12 cellular contexts compared by ENCODE assay signal in the genomic region with DNA sequence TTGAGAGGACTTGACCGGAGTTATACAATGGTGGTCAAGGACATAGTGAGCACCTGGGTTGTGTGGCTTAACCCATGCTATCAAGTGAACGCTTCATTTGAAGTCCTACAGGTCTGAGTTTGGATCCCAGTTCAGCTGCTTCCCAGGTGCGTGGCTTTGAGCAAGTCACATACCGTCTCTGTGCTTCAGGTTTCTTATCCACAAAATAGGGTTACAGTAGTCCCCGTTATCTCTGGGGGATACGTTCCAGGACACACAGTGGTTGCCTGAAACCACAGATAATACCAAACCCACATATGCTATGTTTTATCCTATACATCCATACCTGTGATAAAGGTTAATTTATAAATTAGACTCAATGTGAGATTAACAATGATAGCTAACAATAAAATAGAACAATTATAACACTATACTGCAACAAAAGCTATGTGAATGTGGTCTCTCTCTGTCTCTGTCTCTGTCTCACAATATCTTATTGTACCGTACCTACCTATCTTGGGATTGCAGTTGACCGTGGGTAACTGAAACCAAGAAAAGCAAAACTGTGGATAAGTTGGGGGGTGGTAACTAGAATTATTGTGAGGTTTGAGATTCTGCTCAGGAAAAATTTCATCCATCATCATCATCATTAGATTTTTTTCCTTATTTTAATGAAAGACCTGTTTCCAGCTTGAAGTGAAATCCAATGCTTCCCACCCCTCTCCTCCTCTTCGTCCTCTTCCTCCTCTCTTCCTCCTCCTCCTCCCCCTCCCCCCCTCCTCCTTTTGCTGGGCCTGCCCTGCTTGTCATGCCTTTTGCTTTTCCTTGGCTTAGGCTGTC. TPM values are rescaled to one million over a fixed set of nuclear protein-coding genes. Genes with fewer than 3 reads are reported as not detected.
DNase-seq lines count a peak whose midpoint lies in the region; ATAC-seq lines count a peak whose summit lies in the region.
"Had no signal": no experiment of that assay in that cellular context is flagged by ENCODE, and none has a peak within 500 bp of the region (broad histone marks: within the 10 kb centered on the region; RNA-seq: fewer than 3 reads in every experiment).

No MANE protein-coding gene starts in this region.

- H3K27me3 Mint-ChIP-seq in T-helper 2 cell treated with Interferon-gamma antibody and Interleukin-4, amounts not matched to agents 5 μg/mL and 100 μg/mL, for 36 hours (ENCODE audit: low read depth) = no peaks in the 10 kb centered on the region

- no peaks in the 10 kb centered on the region for H3K27me3 ChIP-seq in effector memory CD4-positive, alpha-beta T cell (replicated peaks; ENCODE audit: control insufficient read depth, insufficient read depth, low read length, poor library complexity, severe bottlenecking)
- H3K27me3 ChIP-seq: SJSA1 had no signal

- no peak overlapping the region for H3K4me3 Mint-ChIP-seq in T-helper 2 cell treated with Interferon-gamma antibody and Interleukin-4, amounts not matched to agents 5 μg/mL and 100 μg/mL, for 36 hours

- peaks cover 36% of the 10 kb centered on the region for H3K36me3 ChIP-seq in effector memory CD4-positive, alpha-beta T cell (ENCODE audit: control insufficient read depth, insufficient read depth, low read length)

- no peak for DNase-seq in T-helper 2 cell treated with Interferon-gamma antibody and Interleukin-4, amounts not matched to agents 5 μg/mL and 100 μg/mL, for 36 hours (ENCODE audit: low spot score)
- no peak for DNase-seq in T-helper 2 cell
- DNase-seq in OCI-M1 (lab: John Stamatoyannopoulos, UW) = peak; percentile 65
- no peak for DNase-seq in effector memory CD4-positive, alpha-beta T cell
- peak; percentile 21 for DNase-seq in sciatic nerve (ENCODE audit: low spot score)
- DNase-seq in ureter (ENCODE audit: low spot score) = no peak
- no peak for DNase-seq in globus pallidus (ENCODE audit: low spot score)
- DNase-seq: DMS153, mammary epithelial cell, NCI-H1436 treated with DMSO at 0.1 percent for 48 hours had no signal

- no peak overlapping the region for H3K4me3 ChIP-seq in effector memory CD4-positive, alpha-beta T cell (ENCODE audit: insufficient read depth, low read depth, low read length, poor library complexity, severe bottlenecking)
- H3K4me3 ChIP-seq: SJSA1 had no signal

- H3K4me1 ChIP-seq in effector memory CD4-positive, alpha-beta T cell (ENCODE audit: control insufficient read depth, insufficient read depth, low read length, poor library complexity, severe bottlenecking) = peaks cover 87% of the 10 kb centered on the region

- intact Hi-C loops in sciatic nerve (cut with DNase I) = no loop called here

- no peaks in the 10 kb centered on the region for H3K9me3 ChIP-seq in effector memory CD4-positive, alpha-beta T cell (ENCODE audit: control insufficient read depth, low read length)
- H3K9me3 ChIP-seq: SJSA1 had no signal

- peak overlapping the region; percentile 20 for H3K27ac Mint-ChIP-seq in T-helper 2 cell treated with Interferon-gamma antibody and Interleukin-4, amounts not matched to agents 5 μg/mL and 100 μg/mL, for 36 hours

- H3K4me1 Mint-ChIP-seq in T-helper 2 cell treated with Interferon-gamma antibody and Interleukin-4, amounts not matched to agents 5 μg/mL and 100 μg/mL, for 36 hours (ENCODE audit: low read depth) = peaks cover 48% of the 10 kb centered on the region

- ATAC-seq in sciatic nerve (no peak), HG02970 (IDR thresholded peaks at IDR 0.05; ENCODE audit: low FRiP score, unreplicated experiment) (no peak)

- H3K36me3 Mint-ChIP-seq in T-helper 2 cell treated with Interferon-gamma antibody and Interleukin-4, amounts not matched to agents 5 μg/mL and 100 μg/mL, for 36 hours (ENCODE audit: low read depth) = peaks cover 57% of the 10 kb centered on the region

- peak overlapping the region; percentile 62 for H3K27ac ChIP-seq in effector memory CD4-positive, alpha-beta T cell (ENCODE audit: insufficient read depth, low read length, poor library complexity, severe bottlenecking)
- H3K27ac ChIP-seq: SJSA1 had no signal

- H3K9me3 Mint-ChIP-seq in T-helper 2 cell treated with Interferon-gamma antibody and Interleukin-4, amounts not matched to agents 5 μg/mL and 100 μg/mL, for 36 hours = peaks cover 4% of the 10 kb centered on the region

RNA-seq across cellular contexts. Expression of gene LBH, which starts 22.7 kb away (rescaled TPM):
- total RNA-seq in sciatic nerve = 19.8 TPM
- total RNA-seq in ureter = 32.3 TPM

Comparison
In these comparisons a context has a peak if more than half of its experiments do, and no peak if none do; other contexts are left out.
1. DNase-seq: peak in OCI-M1 (single experiment) and sciatic nerve (single experiment); none in T-helper 2 cell treated with Interferon-gamma antibody and Interleukin-4, amounts not matched to agents 5 μg/mL and 100 μg/mL, for 36 hours (single experiment), T-helper 2 cell (0 of 5), effector memory CD4-positive, alpha-beta T cell (0 of 3), ureter (single experiment) and globus pallidus (single experiment).